1 cellular context compared by ENCODE assay signal in genomic region chr2:83650897-83651296, GRCh38.
TF ChIP-seq lines count a peak whose summit lies in the region.

No MANE protein-coding gene starts in this region.

TF ChIP-seq in GM23338, 12 proteins besides CTCF, POLR2A, EP300 and RAD21 (continued from another document):
- no peak for TF ChIP-seq ZNF462 (CRISPR knock-in tag; IDR thresholded peaks at IDR 0.05)
- no peak for TF ChIP-seq ZNF114 (CRISPR knock-in tag; IDR thresholded peaks at IDR 0.05)
- no peak for TF ChIP-seq NANOG (IDR thresholded peaks at IDR 0.05; ENCODE audit: borderline replicate concordance)
- no peak for TF ChIP-seq EZH2phosphoT487 (IDR thresholded peaks at IDR 0.05; ENCODE audit: unreplicated experiment)
- TF ChIP-seq JUNB (IDR thresholded peaks at IDR 0.05; ENCODE audit: unreplicated experiment), result no peak
- no peak for TF ChIP-seq ETS1 (IDR thresholded peaks at IDR 0.05)
- TF ChIP-seq CREB1 (CRISPR knock-in tag; IDR thresholded peaks at IDR 0.05; ENCODE audit: low read depth), result no peak
- TF ChIP-seq POLR2AphosphoS5 (IDR thresholded peaks at IDR 0.05; ENCODE audit: low read depth), result no peak
- no peak for TF ChIP-seq STAT1 (IDR thresholded peaks at IDR 0.05; ENCODE audit: unreplicated experiment)
TF ChIP-seq in GM23338: peak in this region for 0.
